In genomic region chr5:179803651-179804598, GRCh38 we compare ENCODE assay signal across 9 cellular contexts. TPM values are rescaled to one million over a fixed set of nuclear protein-coding genes. Genes with fewer than 3 reads are reported as not detected.
DNase-seq lines count a peak whose midpoint lies in the region; ATAC-seq and TF ChIP-seq lines count a peak whose summit lies in the region.
"Had no signal": no experiment of that assay in that cellular context is flagged by ENCODE, and none has a peak within 500 bp of the region (broad histone marks: within the 10 kb centered on the region; RNA-seq: fewer than 3 reads in every experiment).

No MANE protein-coding gene starts in this region.

- no peak for ATAC-seq in psoas muscle

- WGBS in psoas muscle, 3 donors = 74 to 80% (median 77%) methylated on average over 19 to 20 of the region's 20 CpGs

- intact Hi-C loops in psoas muscle (cut with DNase I) = loop anchor here (2.0 to 10.0 kb wide), 5 partner anchors 53 to 291 kb away; partner anchors contain the start of genes MRNIP (in 2 of the 2) and TBC1D9B (in 2 of the 2)

- DNase-seq in NCI-H1092 treated with DMSO at 0.1 percent for 48 hours (lab: John Stamatoyannopoulos, UW) = peak; percentile 53
- no peak for DNase-seq in NCI-H1092 (lab: John Stamatoyannopoulos, UW)
- DNase-seq in OCI-M2 (lab: John Stamatoyannopoulos, UW; ENCODE audit: unreplicated experiment) = peak; percentile 12
- DNase-seq in cardiac fibroblast (ENCODE audit: low read depth in 2 of 2) = peak; percentile 24 to 40
- DNase-seq in psoas muscle = peak in 1 of 2 donors; percentile 53
- DNase-seq in DMS153 treated with DMSO at 0.1 percent for 48 hours (lab: John Stamatoyannopoulos, UW; ENCODE audit: unreplicated experiment) = no peak
- no peak for DNase-seq in NCI-H82 treated with DMSO at 0.1 percent for 48 hours (lab: John Stamatoyannopoulos, UW; ENCODE audit: unreplicated experiment)
- no peak for DNase-seq in NCI-H82 (lab: John Stamatoyannopoulos, UW)

- peaks cover 41% of the 10 kb centered on the region for H3K4me1 ChIP-seq in psoas muscle

- H3K27me3 ChIP-seq in psoas muscle (ENCODE audit: insufficient read depth in 3 of 3, low read length in 2 of 3) = no peaks in the 10 kb centered on the region

- peak overlapping the region; percentile 96 for H3K27ac ChIP-seq in psoas muscle
- H3K27ac ChIP-seq: SK-N-MC had no signal

- TF ChIP-seq CTCF in cardiac fibroblast (IDR thresholded peaks at IDR 0.05; ENCODE audit: low read depth, low read length) (no peak), psoas muscle (IDR thresholded peaks at IDR 0.05) (no peak)

- peaks cover 0 to 25% of the 10 kb centered on the region in 2 donors for H3K36me3 ChIP-seq in psoas muscle (ENCODE audit: insufficient read depth in 1 of 2, low read depth in 1 of 2)

- H3K4me3 ChIP-seq in cardiac fibroblast (replicated peaks in 1 of 2; ENCODE audit: low read depth in 2 of 2, low read length in 2 of 2) (peak overlapping the region in 1 of 2 donors; percentile 2), psoas muscle (no peak overlapping the region)

- H3K9me3 ChIP-seq in psoas muscle = no peaks in the 10 kb centered on the region

RNA-seq across cellular contexts. Expression of gene MGAT4B, which starts 2.7 kb away (rescaled TPM):
- total RNA-seq in psoas muscle = 10 to 100 TPM; 29.3 to 58.4 (median 50.7) TPM
- polyA plus RNA-seq in psoas muscle = 100 to 1,000 TPM in 1 of 3 donors, 10 to 100 TPM in 2; 40.9 to 136 (median 63.4) TPM

RNA-seq across cellular contexts. Expression of gene LTC4S, which starts 10.1 kb away (rescaled TPM):
- 1 to 10 TPM; 1.7 to 6.7 (median 4.5) TPM for total RNA-seq in psoas muscle
- polyA plus RNA-seq in psoas muscle = 1 to 10 TPM; 1.5 to 2.2 (median 2.1) TPM

RNA-seq across cellular contexts. Expression of gene SQSTM1, which starts 16.8 kb away (rescaled TPM):
- total RNA-seq in psoas muscle = 1,000 to 10,000 TPM in 1 of 4 donors, 100 to 1,000 TPM in 3; 688 to 1,199 (median 831) TPM
- 100 to 1,000 TPM; 463 to 917 (median 671) TPM for polyA plus RNA-seq in psoas muscle

RNA-seq across cellular contexts. Expression of gene MRNIP, which starts 54.7 kb away (rescaled TPM):
- total RNA-seq in psoas muscle = 1 to 10 TPM; 2.1 to 7.9 (median 5.1) TPM
- polyA plus RNA-seq in psoas muscle = 10 to 100 TPM; 20.4 to 30.4 (median 25.0) TPM

Comparison
In these comparisons a context has a peak if more than half of its experiments do, and no peak if none do; other contexts are left out.
1. DNase-seq: peak in NCI-H1092 treated with DMSO at 0.1 percent for 48 hours (single experiment), OCI-M2 (single experiment) and cardiac fibroblast (2 of 2); none in NCI-H1092 (single experiment), DMS153 treated with DMSO at 0.1 percent for 48 hours (single experiment), NCI-H82 treated with DMSO at 0.1 percent for 48 hours (single experiment) and NCI-H82 (single experiment).